ENCODE assay signal across 8 cellular contexts in the genomic region with DNA sequence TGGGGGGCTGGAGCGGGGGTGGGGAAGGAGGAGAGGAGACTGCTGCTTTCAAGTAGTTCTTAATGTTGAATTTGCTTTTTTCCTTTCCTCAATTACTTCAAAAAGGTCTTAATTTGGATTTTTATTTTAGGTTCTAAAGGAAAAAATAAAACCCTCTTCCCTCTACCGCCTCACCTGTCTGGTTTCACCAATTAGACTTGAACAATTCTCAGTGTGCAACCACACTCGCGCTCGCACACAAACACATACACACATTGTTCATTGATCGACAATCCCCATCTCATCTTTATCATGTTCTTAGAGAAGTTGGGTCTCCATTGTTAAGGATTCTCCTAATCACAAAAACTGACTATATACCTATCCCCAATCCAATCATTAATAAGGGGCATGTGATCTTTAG.
DNase-seq lines count a peak whose midpoint lies in the region; ATAC-seq and TF ChIP-seq lines count a peak whose summit lies in the region.

No MANE protein-coding gene starts in this region.

- TF ChIP-seq RAD21 in IMR-90 (IDR thresholded peaks at IDR 0.05; ENCODE audit: low read length) = no peak

- H2BK15ac ChIP-seq in IMR-90 (ENCODE audit: low read depth, low read length) = 0 out of 3 replicates have a peak overlapping the region, but pooled peaks have one; percentile 46

- DNase-seq in AG04449 (ENCODE audit: low read depth, low spot score) (no peak), IMR-90 (no peak), posterior cingulate gyrus (no peak), dermis blood vessel endothelial cell (no peak)
- no peak for DNase-seq in stimulated activated naive CD4-positive, alpha-beta T cell (lab: John Stamatoyannopoulos, UW)

- no peaks in the 10 kb centered on the region for H3K79me1 ChIP-seq in IMR-90 (ENCODE audit: low read depth in 1 of 2, low read length in 2 of 2)

- no peak overlapping the region for H2AK9ac ChIP-seq in IMR-90 (replicated peaks; ENCODE audit: low read depth, low read length, poor library complexity)

- peak overlapping the region; percentile 76 for H3K4me2 ChIP-seq in IMR-90 (ENCODE audit: low read depth, low read length)

- H3K27ac Mint-ChIP-seq in dendritic cell treated with granulocyte-macrophage colony-stimulating factor and Interleukin-4, amounts not matched to agents 40 ng/mL and 50 ng/mL, for 4 days = peak overlapping the region; percentile 11
- H3K27ac Mint-ChIP-seq in nephron = peak overlapping the region; percentile 96 to 98 (median 96)

- H3K9me1 ChIP-seq in IMR-90 (ENCODE audit: insufficient read depth, low read length) = 0 out of 2 replicates have a peak, but pooled peaks cover 5% of the 10 kb centered on the region

- no peaks in the 10 kb centered on the region for H4K20me1 ChIP-seq in IMR-90 (ENCODE audit: insufficient read depth, low read length)

- TF ChIP-seq POLR2A in IMR-90 (IDR thresholded peaks at IDR 0.05; ENCODE audit: low read depth, low read length) = no peak

- no peak overlapping the region for H2AK5ac ChIP-seq in IMR-90 (ENCODE audit: low read depth, low read length)

- peak overlapping the region; percentile 41 for H2BK5ac ChIP-seq in IMR-90 (ENCODE audit: low read depth, low read length, poor library complexity, severe bottlenecking)

- 0 out of 4 replicates have a peak overlapping the region, but pooled peaks of 1 of the 2 experiments have one; percentile 1 for H4K8ac ChIP-seq in IMR-90 (ENCODE audit: low read depth in 2 of 2, low read length in 2 of 2)

- WGBS in IMR-90 (ENCODE audit: extremely low coverage in 2 of 2, insufficient read length in 1 of 2), 2 experiments = no CpG with 5 or more reads among the region's 6 CpGs

- no peak overlapping the region for H2BK20ac ChIP-seq in IMR-90 (ENCODE audit: low read depth, low read length)

- TF ChIP-seq CTCF in AG04449 (IDR thresholded peaks at IDR 0.05; ENCODE audit: insufficient read depth, low read length, missing control alignments) (no peak), IMR-90 (conservative IDR thresholded peaks at IDR 0.05; ENCODE audit: low read depth, low read length) (no peak), nephron (IDR thresholded peaks at IDR 0.05; ENCODE audit: unreplicated experiment in 3 of 3) (no peak)

- dilution Hi-C loops in IMR-90 (cut with HindIII; ENCODE audit: low sequenced_read_pairs, unreplicated experiment) = no loop called here

- no peaks in the 10 kb centered on the region for H3K27me3 ChIP-seq in IMR-90 (ENCODE audit: control insufficient read depth, insufficient read depth, low read length)

- no peak overlapping the region; the same call in 1 of the 2 replicates for H3K4ac ChIP-seq in IMR-90 (ENCODE audit: low read depth, low read length)

- peak overlapping the region; percentile 8; the same call in 1 of the 2 replicates for H3K9ac ChIP-seq in IMR-90 (ENCODE audit: low read depth, low read length)

- in situ Hi-C loops in IMR-90 (cut with MboI; ENCODE audit: low sequenced_read_pairs) = loop anchor here (25.0 kb wide), 1 partner anchor 953 kb away; a partner anchor contains a TSS

- H3K4me3 Mint-ChIP-seq in dendritic cell treated with granulocyte-macrophage colony-stimulating factor and Interleukin-4, amounts not matched to agents 40 ng/mL and 50 ng/mL, for 4 days = no peak overlapping the region
- H3K4me3 Mint-ChIP-seq in nephron = peak overlapping the region; percentile 84 to 92 (median 92)

- H3K9me3 Mint-ChIP-seq in dendritic cell treated with granulocyte-macrophage colony-stimulating factor and Interleukin-4, amounts not matched to agents 40 ng/mL and 50 ng/mL, for 4 days = no peaks in the 10 kb centered on the region
- no peaks in the 10 kb centered on the region for H3K9me3 Mint-ChIP-seq in nephron

- no peak overlapping the region for H2AFZ ChIP-seq in IMR-90 (replicated peaks; ENCODE audit: low read length, poor library complexity)

- H3K4me1 ChIP-seq in IMR-90 (ENCODE audit: control insufficient read depth, insufficient read depth, low read length) = no peaks in the 10 kb centered on the region; the same call in 1 of the 2 replicates

- intact Hi-C loops in IMR-90 (cut with micrococcal nuclease) = no loop called here
- intact Hi-C loops in dendritic cell treated with granulocyte-macrophage colony-stimulating factor and Interleukin-4, amounts not matched to agents 40 ng/mL and 50 ng/mL, for 4 days (cut with micrococcal nuclease) = loop anchor here (5.0 kb wide), 1 partner anchor 33 kb away; a partner anchor contains a TSS
- intact Hi-C loops in posterior cingulate gyrus (cut with DNase I) = no loop called here

- H4K5ac ChIP-seq in IMR-90 (ENCODE audit: low read depth, low read length) = no peak overlapping the region

- peak overlapping the region; percentile 0; the same call in 1 of the 2 replicates for H3K23ac ChIP-seq in IMR-90 (ENCODE audit: low read depth, low read length)

- H3K9me3 ChIP-seq in IMR-90 (ENCODE audit: control insufficient read depth, insufficient read depth, low read length) = no peaks in the 10 kb centered on the region

- peaks cover 26% of the 10 kb centered on the region for H3K4me1 Mint-ChIP-seq in dendritic cell treated with granulocyte-macrophage colony-stimulating factor and Interleukin-4, amounts not matched to agents 40 ng/mL and 50 ng/mL, for 4 days (ENCODE audit: low read depth)
- H3K4me1 Mint-ChIP-seq in nephron = peaks cover 35% of the 10 kb centered on the region

- no TSS peak for BruUV-seq in IMR-90 (replicated peaks; lab: Mats Ljungman, UMichigan)

- H3K36me3 ChIP-seq in IMR-90 (ENCODE audit: control insufficient read depth, insufficient read depth, low read length) = no peaks in the 10 kb centered on the region

- H3K27me3 Mint-ChIP-seq in dendritic cell treated with granulocyte-macrophage colony-stimulating factor and Interleukin-4, amounts not matched to agents 40 ng/mL and 50 ng/mL, for 4 days = no peaks in the 10 kb centered on the region
- H3K27me3 Mint-ChIP-seq in nephron (ENCODE audit: low read depth) = no peaks in the 10 kb centered on the region

- no peak overlapping the region; the same call in 1 of the 2 replicates for H3K14ac ChIP-seq in IMR-90 (replicated peaks; ENCODE audit: low read depth, low read length)

- POLR2A ChIA-PET in AG04449 (lab: Yijun Ruan, JAX) = interaction anchor here (1.9 to 4.0 kb wide), 4 partner anchors 12 to 60 kb away, joined by 11 to 63 read pairs (median 28); a partner anchor contains a TSS
- POLR2A ChIA-PET in IMR-90 (lab: Charles Lee; ENCODE audit: unreplicated experiment) = interaction anchor here (1.1 to 2.6 kb wide), 2 partner anchors 13 to 141 kb away, joined by 3 to 17 read pairs; a partner anchor contains a TSS

- H3K18ac ChIP-seq in IMR-90 (ENCODE audit: low read depth, low read length) = no peak overlapping the region

- no peak overlapping the region for H4K91ac ChIP-seq in IMR-90 (ENCODE audit: insufficient read depth, low read depth, low read length)

- H2BK120ac ChIP-seq in IMR-90 (ENCODE audit: low read depth, low read length) = no peak overlapping the region

- peak overlapping the region; percentile 57; the same call in 1 of the 2 replicates for H3K4me3 ChIP-seq in AG04449 (ENCODE audit: low read depth, low read length)
- H3K4me3 ChIP-seq in IMR-90 (ENCODE audit: insufficient read depth, low read depth, low read length) = peak overlapping the region; percentile 40; the same call in 1 of the 2 replicates

- CTCF ChIA-PET in AG04449 (lab: Yijun Ruan, JAX) (interaction anchor here (1.3 to 3.2 kb wide), 4 partner anchors 9 to 292 kb away, joined by 3 to 34 read pairs (median 8); no protein-coding TSS in a partner anchor), IMR-90 (lab: Yijun Ruan, JAX) (no interaction called here)

- ATAC-seq in IMR-90 (ENCODE audit: low read depth) (no peak), GM21576 (IDR thresholded peaks at IDR 0.05; ENCODE audit: unreplicated experiment) (no peak)

- no peak overlapping the region for H3K27ac ChIP-seq in IMR-90 (ENCODE audit: insufficient read depth, low read length)

- no peak overlapping the region for H3K56ac ChIP-seq in IMR-90 (ENCODE audit: extremely low read depth, insufficient read depth, low read length)

- H3K36me3 Mint-ChIP-seq in dendritic cell treated with granulocyte-macrophage colony-stimulating factor and Interleukin-4, amounts not matched to agents 40 ng/mL and 50 ng/mL, for 4 days (ENCODE audit: low read depth) = no peaks in the 10 kb centered on the region
- H3K36me3 Mint-ChIP-seq in nephron (ENCODE audit: low read depth) = no peaks in the 10 kb centered on the region

TF ChIP-seq in IMR-90, 13 proteins besides CTCF, POLR2A, EP300 and RAD21:
- no peak for TF ChIP-seq CHD1 (IDR thresholded peaks at IDR 0.05; ENCODE audit: low read depth, low read length)
